ENCODE assay signal across 8 cellular contexts in the genomic region with DNA sequence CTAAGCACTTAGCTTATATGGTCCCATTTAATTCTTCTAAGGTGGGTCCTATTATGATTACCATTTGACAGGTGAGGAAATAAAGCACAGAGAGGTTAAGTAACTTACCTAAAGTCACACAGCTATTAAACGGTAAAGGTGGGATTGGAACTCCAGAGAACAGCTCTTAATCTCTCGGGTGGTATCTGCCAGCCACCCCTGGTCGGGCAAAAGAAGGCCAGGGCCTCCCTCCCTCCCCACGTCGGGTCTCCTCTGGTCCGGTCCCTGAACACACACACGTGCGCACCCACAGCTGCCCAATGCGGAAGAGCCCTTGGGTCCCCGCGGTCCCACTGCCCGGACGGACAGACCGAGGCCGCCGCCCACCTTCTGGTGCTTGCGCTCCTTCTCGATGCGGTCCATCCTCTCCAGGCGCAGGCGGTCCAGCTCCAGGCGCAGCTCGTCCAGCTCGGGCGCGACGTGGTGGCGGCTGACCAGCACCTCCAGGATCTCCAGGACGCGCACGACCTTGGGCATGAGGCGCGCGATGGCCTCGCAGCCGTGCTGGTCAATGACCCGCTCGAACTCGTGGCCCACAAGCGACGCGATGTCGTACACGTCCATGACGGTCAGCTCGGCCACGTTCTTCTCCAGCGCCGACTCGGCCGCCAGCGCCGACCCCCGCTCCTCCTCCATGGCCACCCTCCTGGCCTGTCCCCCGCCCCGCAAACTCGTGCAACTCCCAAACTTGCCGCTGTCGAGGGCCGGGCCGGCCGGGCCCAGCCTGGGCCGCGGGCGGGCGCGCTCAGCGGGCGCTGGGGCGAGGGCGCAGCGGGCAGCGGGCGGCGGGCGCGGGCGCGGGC. TPM values are rescaled to one million over a fixed set of nuclear protein-coding genes. Genes with fewer than 3 reads are reported as not detected.
DNase-seq lines count a peak whose midpoint lies in the region; ATAC-seq, FAIRE-seq and TF ChIP-seq lines count a peak whose summit lies in the region.

No MANE protein-coding gene starts in this region.

- peak overlapping the region; percentile 74 to 87 (median 82) for H3K4me3 ChIP-seq in keratinocyte (ENCODE audit: control insufficient read depth in 2 of 3, extremely low read depth in 1 of 3, insufficient read depth in 2 of 3, low read depth in 1 of 3, low read length in 3 of 3)
- peak overlapping the region; percentile 56 to 93 (median 70) for H3K4me3 ChIP-seq in spleen

- peak overlapping the region; percentile 95 for H2AFZ ChIP-seq in keratinocyte (ENCODE audit: control insufficient read depth, low read length)

- no peaks in the 10 kb centered on the region for H3K36me3 Mint-ChIP-seq in activated T-cell treated with anti-CD3 and anti-CD28 coated beads, Interleukin-2, amount 50 U/mL, for 24 hours (ENCODE audit: low read depth)
- peaks cover 12% of the 10 kb centered on the region for H3K36me3 Mint-ChIP-seq in chondrocyte (ENCODE audit: low read depth)

- no peaks in the 10 kb centered on the region for H4K20me1 ChIP-seq in keratinocyte (ENCODE audit: control insufficient read depth, extremely low read depth, insufficient read depth, low read length)

- intact Hi-C loops in spleen (cut with DNase I; ENCODE audit: low total_unique reads) = no loop called here

- TF ChIP-seq POLR2A in spleen (IDR thresholded peaks at IDR 0.05) = no peak

- FAIRE-seq in keratinocyte (lab: Jason Lieb, UNC) = no peak

- H3K27me3 Mint-ChIP-seq in activated T-cell treated with anti-CD3 and anti-CD28 coated beads, Interleukin-2, amount 50 U/mL, for 24 hours = peaks cover 5% of the 10 kb centered on the region
- H3K27me3 Mint-ChIP-seq in chondrocyte (ENCODE audit: low read depth) = no peaks in the 10 kb centered on the region

- no peaks in the 10 kb centered on the region for H3K9me3 Mint-ChIP-seq in activated T-cell treated with anti-CD3 and anti-CD28 coated beads, Interleukin-2, amount 50 U/mL, for 24 hours
- H3K9me3 Mint-ChIP-seq in chondrocyte (ENCODE audit: low read depth) = no peaks in the 10 kb centered on the region

- H3K27ac Mint-ChIP-seq in activated T-cell treated with anti-CD3 and anti-CD28 coated beads, Interleukin-2, amount 50 U/mL, for 24 hours = peak overlapping the region; percentile 85
- H3K27ac Mint-ChIP-seq in chondrocyte (ENCODE audit: unreplicated experiment) = peak overlapping the region; percentile 69

- DNase-seq in activated T-cell treated with anti-CD3 and anti-CD28 coated beads, Interleukin-2, amount 50 U/mL, for 24 hours = no peak
- DNase-seq in activated T-cell treated with anti-CD3 and anti-CD28 coated beads, Interleukin-2, amount 50 U/mL, for 1 hour = no peak
- DNase-seq in RKO (ENCODE audit: low spot score) (peak; percentile 60), chondrocyte (ENCODE audit: low spot score) (peak; percentile 91), keratinocyte (ENCODE audit: low read depth, low spot score) (no peak), spleen (peak; percentile 85), NCI-H1105 treated with DMSO at 0.1 percent for 48 hours (lab: John Stamatoyannopoulos, UW) (no peak)

- H3K9me1 ChIP-seq in keratinocyte (ENCODE audit: control insufficient read depth, extremely low read depth, insufficient read depth, low read length) = peaks cover 2% of the 10 kb centered on the region

- peak overlapping the region; percentile 66 for H3K4me2 ChIP-seq in keratinocyte (ENCODE audit: control insufficient read depth, extremely low read depth, insufficient read depth, low read depth, low read length)

- H3K9me3 ChIP-seq in keratinocyte (ENCODE audit: control insufficient read depth, low read depth, low read length) (no peaks in the 10 kb centered on the region), spleen (no peaks in the 10 kb centered on the region)

- H3K36me3 ChIP-seq in keratinocyte (ENCODE audit: control insufficient read depth in 2 of 2, extremely low read depth in 1 of 2, insufficient read depth in 2 of 2, low read length in 2 of 2) (peaks cover 10 to 15% of the 10 kb centered on the region in 2 experiments), spleen (peaks cover 0 to 8% (median 0%) of the 10 kb centered on the region in 6 donors)

- WGBS in spleen, 5 donors = 6 to 20% (median 7%) methylated on average over 19 to 79 of the region's 79 CpGs

- no peak for TF ChIP-seq CTCF in chondrocyte (IDR thresholded peaks at IDR 0.05)
- no peak for TF ChIP-seq CTCF in keratinocyte (optimal IDR thresholded peaks at IDR 0.05 in 1 of 3, IDR thresholded peaks at IDR 0.05 in 1 of 3, conservative IDR thresholded peaks at IDR 0.05 in 1 of 3; ENCODE audit: extremely low read depth in 1 of 3, insufficient read depth in 2 of 3, low read length in 3 of 3)
- no peak for TF ChIP-seq CTCF in spleen (IDR thresholded peaks at IDR 0.05 in 8 of 11, conservative IDR thresholded peaks at IDR 0.05 in 3 of 11)

- H3K4me1 Mint-ChIP-seq in activated T-cell treated with anti-CD3 and anti-CD28 coated beads, Interleukin-2, amount 50 U/mL, for 24 hours (ENCODE audit: low read depth) = peaks cover 26% of the 10 kb centered on the region
- H3K4me1 Mint-ChIP-seq in chondrocyte (ENCODE audit: low read depth) = peaks cover 40% of the 10 kb centered on the region

- peaks cover 16% of the 10 kb centered on the region for H3K4me1 ChIP-seq in keratinocyte (ENCODE audit: control insufficient read depth, extremely low read depth, insufficient read depth, low read length)
- peaks cover 9 to 40% (median 31%) of the 10 kb centered on the region in 6 donors for H3K4me1 ChIP-seq in spleen

- H3K9ac ChIP-seq in keratinocyte (ENCODE audit: control insufficient read depth, extremely low read depth, insufficient read depth, low read length) = peak overlapping the region; percentile 81

- H3K27me3 ChIP-seq in keratinocyte (ENCODE audit: control insufficient read depth, extremely low read depth, insufficient read depth, low read length) (no peaks in the 10 kb centered on the region), spleen (replicated peaks in 1 of 7) (peaks cover 0 to 14% (median 0%) of the 10 kb centered on the region in 7 donors)

- ATAC-seq in HG02642 (IDR thresholded peaks at IDR 0.05; ENCODE audit: poor library complexity, unreplicated experiment) = no peak

- H3K4me3 Mint-ChIP-seq in activated T-cell treated with anti-CD3 and anti-CD28 coated beads, Interleukin-2, amount 50 U/mL, for 24 hours = peak overlapping the region; percentile 80
- H3K4me3 Mint-ChIP-seq in chondrocyte (ENCODE audit: unreplicated experiment) = peak overlapping the region; percentile 92

- H3K79me2 ChIP-seq in keratinocyte (ENCODE audit: control insufficient read depth, insufficient read depth, low read length) = peaks cover 39% of the 10 kb centered on the region

- dilution Hi-C loops in keratinocyte (cut with MboI; ENCODE audit: extremely low pct_ligation_motif_present, low sequenced_read_pairs) = no loop called here

- H3K27ac ChIP-seq in keratinocyte (ENCODE audit: control insufficient read depth, insufficient read depth, low read length) = peak overlapping the region; percentile 60
- peak overlapping the region in 6 of 8 donors; percentile 48 to 87 (median 67) for H3K27ac ChIP-seq in spleen

RNA-seq across cellular contexts. Expression of a gene that starts 0.5 kb away (rescaled TPM):
- total RNA-seq in chondrocyte (34.6 to 41.6 TPM (median 39.5 TPM) in 3 replicates), spleen (10 to 100 TPM in 4 of 7 donors, 1 to 10 TPM in 3; 8.0 to 13.6 (median 11.2) TPM)
- polyA plus RNA-seq in keratinocyte (14.8 to 22.2 TPM (median 17.0 TPM) in 3 replicates), spleen (1 to 10 TPM; 3.2 to 6.0 (median 5.3) TPM)
- 16.7 TPM for polyA plus RNA-seq in keratinocyte (2011; ENCODE audit: low read depth)
- 19.4 and 24.5 TPM in 2 replicates for polyA plus RNA-seq in keratinocyte (2011; cell fraction: cytosol; rRNA removed)
- polyA plus RNA-seq in keratinocyte (2011; cell fraction: nucleus; rRNA removed) = 35.8 and 47.6 TPM in 2 replicates
- 17.3 and 25.3 TPM in 2 replicates for polyA plus RNA-seq in keratinocyte (2012; ENCODE audit: low replicate concordance)
- 8.0 to 15.6 TPM (median 12.4 TPM) in 3 replicates for polyA minus RNA-seq in keratinocyte
- 25.7 TPM for polyA minus RNA-seq in keratinocyte (2011; cell fraction: cytosol; rRNA and poly(A)+ RNA removed)
- polyA minus RNA-seq in keratinocyte (2011; cell fraction: nucleus; rRNA and poly(A)+ RNA removed) = 11.1 and 16.1 TPM in 2 replicates

RNA-seq across cellular contexts. Expression of a gene that starts 51.3 kb away (rescaled TPM):
- total RNA-seq in chondrocyte (336 to 386 TPM (median 340 TPM) in 3 replicates), spleen (100 to 1,000 TPM in 5 of 7 donors, 10 to 100 TPM in 2; 90.8 to 135 (median 112) TPM)
- polyA plus RNA-seq in keratinocyte (157 to 245 TPM (median 190 TPM) in 3 replicates), spleen (10 to 100 TPM; 32.3 to 52.1 (median 42.9) TPM)
- polyA plus RNA-seq in keratinocyte (2011; ENCODE audit: low read depth) = 425 TPM
- 160 and 304 TPM in 2 replicates for polyA plus RNA-seq in keratinocyte (2011; cell fraction: cytosol; rRNA removed)
- 81.4 and 102 TPM in 2 replicates for polyA plus RNA-seq in keratinocyte (2011; cell fraction: nucleus; rRNA removed)
- polyA plus RNA-seq in keratinocyte (2012; ENCODE audit: low replicate concordance) = 176 and 186 TPM in 2 replicates
- 53.3 to 196 TPM (median 137 TPM) in 3 replicates for polyA minus RNA-seq in keratinocyte
- polyA minus RNA-seq in keratinocyte (2011; cell fraction: cytosol; rRNA and poly(A)+ RNA removed) = 172 TPM
- 35.8 and 59.5 TPM in 2 replicates for polyA minus RNA-seq in keratinocyte (2011; cell fraction: nucleus; rRNA and poly(A)+ RNA removed)

Comparison
In these comparisons a context has a peak if more than half of its experiments do, and no peak if none do; other contexts are left out.
1. DNase-seq: peak in RKO (single experiment), chondrocyte (single experiment) and spleen (single experiment); none in activated T-cell treated with anti-CD3 and anti-CD28 coated beads, Interleukin-2, amount 50 U/mL, for 24 hours (single experiment), activated T-cell treated with anti-CD3 and anti-CD28 coated beads, Interleukin-2, amount 50 U/mL, for 1 hour (single experiment), keratinocyte (single experiment) and NCI-H1105 treated with DMSO at 0.1 percent for 48 hours (single experiment).